Comparison of ENCODE assay signal across 35 cellular contexts in the genomic region with DNA sequence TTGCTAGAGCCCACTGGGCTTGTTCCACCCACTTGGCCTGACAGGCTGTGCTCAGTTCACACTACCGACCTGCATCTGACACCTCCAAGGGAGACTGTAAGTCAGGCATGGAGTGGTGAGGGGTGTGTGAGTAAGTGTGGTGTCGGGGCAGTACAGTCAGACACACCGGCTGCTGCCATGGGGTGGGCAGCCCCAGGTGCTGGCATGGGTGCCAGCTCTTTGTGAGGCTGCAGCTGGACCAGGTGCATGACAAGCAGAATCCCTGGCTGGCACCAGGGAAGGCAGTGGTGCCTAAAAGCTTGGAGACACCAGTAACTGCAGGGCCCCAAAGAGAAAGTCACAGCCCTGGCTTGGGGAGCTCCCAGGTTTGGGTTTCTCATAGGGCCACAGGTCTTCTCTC.
A peak's percentile ranks its signal among the peaks of the same experiment; 100 is the strongest.
DNase-seq lines count a peak whose midpoint lies in the region; ATAC-seq, FAIRE-seq and TF ChIP-seq lines count a peak whose summit lies in the region.
"Had no signal": no experiment of that assay in that cellular context is flagged by ENCODE, and none has a peak within 500 bp of the region (broad histone marks: within the 10 kb centered on the region; RNA-seq: fewer than 3 reads in every experiment).

No MANE protein-coding gene starts in this region.

- CTCF ChIA-PET in activated CD4-positive, alpha-beta T cell treated with anti-CD3 and anti-CD28 coated beads for 36 hours (lab: Charles Lee), result no interaction called here

- H3K36me3 ChIP-seq in kidney (ENCODE audit: control insufficient read depth in 1 of 2, insufficient read depth in 2 of 2, low read length in 2 of 2) (no peaks in the 10 kb centered on the region), aorta (ENCODE audit: control insufficient read depth in 1 of 2, insufficient read depth in 2 of 2, low read length in 1 of 2) (no peaks in the 10 kb centered on the region)
- H3K36me3 ChIP-seq: BE2C; BLaER1; BLaER1 treated with 17β-estradiol and CSF1 and Interleukin-3, amounts not matched to agents 10 nM and 100 nM had no signal

- no peak overlapping the region for H3K27ac Mint-ChIP-seq in nephron progenitor cell
- H3K27ac Mint-ChIP-seq in activated CD4-positive, alpha-beta T cell treated with anti-CD3 and anti-CD28 coated beads for 36 hours, result no peak overlapping the region
- H3K27ac Mint-ChIP-seq: B cell; CD14-positive monocyte; CD4-positive, alpha-beta memory T cell; CD4-positive, alpha-beta T cell; CD4-positive, CD25-positive, alpha-beta regulatory T cell; CD8-positive, alpha-beta memory T cell; CD8-positive, alpha-beta T cell had no signal

- no peaks in the 10 kb centered on the region for H3K36me3 Mint-ChIP-seq in nephron progenitor cell (ENCODE audit: low read depth)
- no peaks in the 10 kb centered on the region for H3K36me3 Mint-ChIP-seq in activated CD4-positive, alpha-beta T cell treated with anti-CD3 and anti-CD28 coated beads for 36 hours (ENCODE audit: low read depth)
- H3K36me3 Mint-ChIP-seq: CD14-positive monocyte; CD4-positive, alpha-beta memory T cell; CD4-positive, CD25-positive, alpha-beta regulatory T cell; CD8-positive, alpha-beta memory T cell; CD8-positive, alpha-beta T cell had no signal

- H3K9ac ChIP-seq in kidney (ENCODE audit: low read length in 2 of 2), result no peak overlapping the region
- H3K9ac ChIP-seq: BLaER1; BLaER1 treated with 17β-estradiol and CSF1 and Interleukin-3, amounts not matched to agents 10 nM and 100 nM had no signal

- no peaks in the 10 kb centered on the region for H3K4me1 Mint-ChIP-seq in nephron progenitor cell
- no peaks in the 10 kb centered on the region for H3K4me1 Mint-ChIP-seq in activated CD4-positive, alpha-beta T cell treated with anti-CD3 and anti-CD28 coated beads for 36 hours
- H3K4me1 Mint-ChIP-seq: B cell; CD14-positive monocyte; CD4-positive, alpha-beta memory T cell; CD4-positive, CD25-positive, alpha-beta regulatory T cell; CD8-positive, alpha-beta memory T cell had no signal

- ATAC-seq in aorta (ENCODE audit: low FRiP score) (peak; percentile 28), left cardiac atrium (no peak)
- ATAC-seq in activated CD4-positive, alpha-beta T cell treated with anti-CD3 and anti-CD28 coated beads for 36 hours, result no peak
- ATAC-seq: A549; CD8-positive, alpha-beta T cell had no signal

- TF ChIP-seq CTCF in kidney (IDR thresholded peaks at IDR 0.05; ENCODE audit: borderline replicate concordance, extremely low read depth, insufficient read depth), result no peak
- no peak for TF ChIP-seq CTCF in nephron progenitor cell (IDR thresholded peaks at IDR 0.05)

- intact Hi-C loops in kidney (cut with DNase I) (no loop called here), posterior vena cava (cut with DNase I) (no loop called here), aorta (cut with DNase I) (no loop called here), left cardiac atrium (cut with DNase I) (no loop called here)
- intact Hi-C loops in activated CD4-positive, alpha-beta T cell treated with anti-CD3 and anti-CD28 coated beads for 36 hours (cut with DNase I, micrococcal nuclease), result no loop called here

- no peaks in the 10 kb centered on the region for H3K27me3 Mint-ChIP-seq in nephron progenitor cell (ENCODE audit: low read depth, poor library complexity)
- no peaks in the 10 kb centered on the region for H3K27me3 Mint-ChIP-seq in activated CD4-positive, alpha-beta T cell treated with anti-CD3 and anti-CD28 coated beads for 36 hours
- H3K27me3 Mint-ChIP-seq: B cell; CD4-positive, alpha-beta memory T cell; CD4-positive, alpha-beta T cell; CD4-positive, CD25-positive, alpha-beta regulatory T cell; CD8-positive, alpha-beta memory T cell had no signal

- H3K27me3 ChIP-seq in aorta (ENCODE audit: control insufficient read depth in 1 of 2, insufficient read depth in 2 of 2, low read length in 1 of 2), result no peaks in the 10 kb centered on the region
- H3K27me3 ChIP-seq: BE2C had no signal

- H3K9me3 Mint-ChIP-seq in nephron progenitor cell, result peaks cover 65% of the 10 kb centered on the region
- H3K9me3 Mint-ChIP-seq in activated CD4-positive, alpha-beta T cell treated with anti-CD3 and anti-CD28 coated beads for 36 hours (ENCODE audit: low read depth), result peaks cover 13% of the 10 kb centered on the region

- POLR2A ChIA-PET in activated CD4-positive, alpha-beta T cell treated with anti-CD3 and anti-CD28 coated beads for 36 hours (lab: Charles Lee), result no interaction called here

- H3K4me1 ChIP-seq in kidney (ENCODE audit: control insufficient read depth in 1 of 2, insufficient read depth in 1 of 2, low read depth in 1 of 2, low read length in 2 of 2) (no peaks in the 10 kb centered on the region), aorta (ENCODE audit: control insufficient read depth in 1 of 2, insufficient read depth in 2 of 2, low read length in 2 of 2) (no peaks in the 10 kb centered on the region)
- H3K4me1 ChIP-seq: A549; BE2C; BLaER1; BLaER1 treated with 17β-estradiol and CSF1 and Interleukin-3, amounts not matched to agents 10 nM and 100 nM; Caco-2 had no signal

- no peak overlapping the region for H3K4me3 Mint-ChIP-seq in nephron progenitor cell
- no peak overlapping the region for H3K4me3 Mint-ChIP-seq in activated CD4-positive, alpha-beta T cell treated with anti-CD3 and anti-CD28 coated beads for 36 hours
- H3K4me3 Mint-ChIP-seq: B cell; CD14-positive monocyte; CD4-positive, alpha-beta memory T cell; CD4-positive, alpha-beta T cell; CD4-positive, CD25-positive, alpha-beta regulatory T cell; CD8-positive, alpha-beta memory T cell; CD8-positive, alpha-beta T cell had no signal

- H3K9me3 ChIP-seq in kidney (ENCODE audit: control insufficient read depth in 1 of 2, low read length in 2 of 2), result no peaks in the 10 kb centered on the region
- H3K9me3 ChIP-seq in aorta (ENCODE audit: control insufficient read depth, low read length), result no peaks in the 10 kb centered on the region
- H3K9me3 ChIP-seq: A549, BE2C, Caco-2 had no signal

- H3K4me3 ChIP-seq in kidney (ENCODE audit: low read length in 2 of 2) (no peak overlapping the region), aorta (ENCODE audit: low read length in 2 of 2) (no peak overlapping the region)
- H3K4me3 ChIP-seq: A549; BLaER1; BLaER1 treated with 17β-estradiol and CSF1 and Interleukin-3, amounts not matched to agents 10 nM and 100 nM had no signal

- 76 to 79% methylated on average over 3 of the region's 3 CpGs for WGBS in aorta, 2 donors

- H3K27ac ChIP-seq in kidney (ENCODE audit: low read depth in 2 of 2, low read length in 2 of 2), result no peak overlapping the region
- H3K27ac ChIP-seq in aorta (ENCODE audit: low read depth in 1 of 2, low read length in 2 of 2), result no peak overlapping the region
- H3K27ac ChIP-seq: 22Rv1; A549; BLaER1; BLaER1 treated with 17β-estradiol and CSF1 and Interleukin-3, amounts not matched to agents 10 nM and 100 nM; C4-2B had no signal

- DNase-seq in kidney (peak; percentile 51), posterior vena cava (ENCODE audit: low spot score) (peak; percentile 66), aorta (no peak), left cardiac atrium (no peak), nephron progenitor cell (no peak)
- DNase-seq in activated CD4-positive, alpha-beta T cell treated with anti-CD3 and anti-CD28 coated beads for 36 hours, result no peak
- DNase-seq: 8988T; ACHN; AML-193; BE2C; C1 segment of cervical spinal cord; Caco-2; Calu3; CD4-positive, alpha-beta memory T cell; CD4-positive, alpha-beta T cell; CD4-positive, CD25-positive, alpha-beta regulatory T cell; CD8-positive, alpha-beta memory T cell; CD8-positive, alpha-beta T cell; COR-L47; DMS 273 treated with DMSO at 0.1 percent for 48 hours; DMS153; DMS53; DMS79; DMS79 treated with DMSO at 0.1 percent for 48 hours; DND-41; EL had no signal

- FAIRE-seq in kidney (lab: Jason Lieb, UNC), result no peak
- FAIRE-seq: A204.1, A549, D721Med had no signal

Comparison
In these comparisons a context has a peak if more than half of its experiments do, and no peak if none do; other contexts are left out.
1. DNase-seq: peak in kidney (single experiment) and posterior vena cava (single experiment); none in aorta (0 of 2), left cardiac atrium (single experiment), nephron progenitor cell (single experiment) and activated CD4-positive, alpha-beta T cell treated with anti-CD3 and anti-CD28 coated beads for 36 hours (single experiment).